In genomic region chr2:242027676-242028450, GRCh38 we compare ENCODE assay signal across 18 cellular contexts.
A peak's percentile ranks its signal among the peaks of the same experiment; 100 is the strongest.
DNase-seq lines count a peak whose midpoint lies in the region; ATAC-seq and TF ChIP-seq lines count a peak whose summit lies in the region.
"Had no signal": no experiment of that assay in that cellular context is flagged by ENCODE, and none has a peak within 500 bp of the region (broad histone marks: within the 10 kb centered on the region; RNA-seq: fewer than 3 reads in every experiment).

No MANE protein-coding gene starts in this region.

- H3K27me3 ChIP-seq in spleen (replicated peaks in 1 of 7) (peaks cover 0 to 91% (median 11%) of the 10 kb centered on the region in 7 donors), GM23248 (replicated peaks; ENCODE audit: insufficient read depth) (peaks cover 72% of the 10 kb centered on the region)

- no peaks in the 10 kb centered on the region for H3K36me3 ChIP-seq in spleen
- H3K36me3 ChIP-seq in GM23248 (ENCODE audit: low read depth), result no peaks in the 10 kb centered on the region
- H3K36me3 ChIP-seq: BLaER1 treated with 17β-estradiol and CSF1 and Interleukin-3, amounts not matched to agents 10 nM and 100 nM had no signal

- no peaks in the 10 kb centered on the region for H3K9me3 Mint-ChIP-seq in T-cell
- H3K9me3 Mint-ChIP-seq: HFFc6 had no signal

- in situ Hi-C loops in GM23248 (cut with MboI), result no loop called here

- peak; percentile 4 for DNase-seq in activated T-cell treated with anti-CD3 and anti-CD28 coated beads, Interleukin-2, amount 50 U/mL, for 1 hour
- no peak for DNase-seq in activated T-cell treated with anti-CD3 and anti-CD28 coated beads, Interleukin-2, amount 50 U/mL, for 48 hours
- DNase-seq in T-cell, result peak in 1 of 34 experiments; percentile 10
- DNase-seq in mesenteric fat pad (ENCODE audit: low spot score), result peak; percentile 65
- peak; percentile 45 for DNase-seq in spleen
- no peak for DNase-seq in stimulated activated naive CD4-positive, alpha-beta T cell treated with Interleukin-2 at 50 U/mL for 16 hours (lab: John Stamatoyannopoulos, UW)
- DNase-seq in GM23248, result no peak
- DNase-seq: EL, HFFc6, NCI-H1048, NCI-H146, NCI-H446 treated with DMSO at 0.1 percent for 48 hours, NCI-H748 treated with DMSO at 0.1 percent for 48 hours, SHP77 had no signal

- H2AFZ ChIP-seq in GM23248, result no peak overlapping the region

- no peak overlapping the region for H3K4me3 ChIP-seq in spleen
- H3K4me3 ChIP-seq in GM23248, result no peak overlapping the region
- H3K4me3 ChIP-seq: BLaER1 treated with 17β-estradiol and CSF1 and Interleukin-3, amounts not matched to agents 10 nM and 100 nM; K562 had no signal

- no peak overlapping the region for H3K27ac Mint-ChIP-seq in T-cell
- H3K27ac Mint-ChIP-seq: HFFc6 had no signal

- no peak overlapping the region for H3K27ac ChIP-seq in spleen
- no peak overlapping the region for H3K27ac ChIP-seq in GM23248
- H3K27ac ChIP-seq: BLaER1 treated with 17β-estradiol and CSF1 and Interleukin-3, amounts not matched to agents 10 nM and 100 nM; HL-60 had no signal

- H3F3A ChIP-seq in GM23248 (ENCODE audit: insufficient read depth), result peaks cover 6% of the 10 kb centered on the region; the same call in 1 of the 2 replicates

- peaks cover 0 to 32% of the 10 kb centered on the region in 2 donors for H3K27me3 Mint-ChIP-seq in T-cell

- H3K9me3 ChIP-seq in spleen, result no peaks in the 10 kb centered on the region
- no peaks in the 10 kb centered on the region for H3K9me3 ChIP-seq in GM23248 (ENCODE audit: low read depth)

- intact Hi-C loops in spleen (cut with DNase I; ENCODE audit: low total_unique reads), result no loop called here

- peaks cover 71% of the 10 kb centered on the region for H3K36me3 Mint-ChIP-seq in T-cell

- no peak overlapping the region for H3K4me2 ChIP-seq in GM23248 (ENCODE audit: unreplicated experiment)

- H3K4me1 Mint-ChIP-seq in T-cell, result peaks cover 48 to 54% (median 52%) of the 10 kb centered on the region in 3 donors

- CTCF ChIA-PET in T-cell (lab: Charles Lee), result no interaction called here

- H3K9ac ChIP-seq in GM23248, result no peak overlapping the region
- H3K9ac ChIP-seq: BLaER1 treated with 17β-estradiol and CSF1 and Interleukin-3, amounts not matched to agents 10 nM and 100 nM had no signal

- H3K4me1 ChIP-seq in spleen (peaks cover 0 to 14% (median 3%) of the 10 kb centered on the region in 6 donors), GM23248 (ENCODE audit: insufficient read depth) (peaks cover 12% of the 10 kb centered on the region)

- H4K20me1 ChIP-seq in GM23248 (ENCODE audit: insufficient read depth), result no peaks in the 10 kb centered on the region

- WGBS in spleen, 5 donors, result 88 to 95% (median 90%) methylated on average over 24 of the region's 24 CpGs
- 72 to 75% methylated on average over 18 to 24 of the region's 24 CpGs for WGBS in GM23248 (ENCODE audit: low coverage in 1 of 2, low lambda C conversion rate in 2 of 2, missing lambda C conversion rate in 2 of 2), 2 experiments

- POLR2A ChIA-PET in T-cell (lab: Charles Lee), result no interaction called here

- no peak for TF ChIP-seq POLR2A in spleen (IDR thresholded peaks at IDR 0.05)

- TF ChIP-seq CTCF in spleen (IDR thresholded peaks at IDR 0.05 in 8 of 11, conservative IDR thresholded peaks at IDR 0.05 in 3 of 11), result no peak

- peak overlapping the region in 2 of 3 donors; percentile 17 to 86 for H3K4me3 Mint-ChIP-seq in T-cell
- H3K4me3 Mint-ChIP-seq: HFFc6 had no signal

- no peaks in the 10 kb centered on the region for H3K9me2 ChIP-seq in GM23248 (ENCODE audit: insufficient read depth)

- ATAC-seq in T-cell (replicated peaks in 1 of 4), result no peak
- no peak for ATAC-seq in HG03342 (IDR thresholded peaks at IDR 0.05; ENCODE audit: unreplicated experiment)
- ATAC-seq: K562 had no signal

- no peaks in the 10 kb centered on the region for H3K79me2 ChIP-seq in GM23248 (ENCODE audit: insufficient read depth)

Comparison
In these comparisons a context has a peak if more than half of its experiments do, and no peak if none do; other contexts are left out.
1. DNase-seq: peak in activated T-cell treated with anti-CD3 and anti-CD28 coated beads, Interleukin-2, amount 50 U/mL, for 1 hour (single experiment), mesenteric fat pad (single experiment) and spleen (single experiment); none in activated T-cell treated with anti-CD3 and anti-CD28 coated beads, Interleukin-2, amount 50 U/mL, for 48 hours (0 of 2), stimulated activated naive CD4-positive, alpha-beta T cell treated with Interleukin-2 at 50 U/mL for 16 hours (single experiment) and GM23248 (single experiment).